ENCODE assay signal across 1 cellular context in genomic region chr15:81087694-81088093, GRCh38.
TF ChIP-seq lines count a peak whose summit lies in the region.

No MANE protein-coding gene starts in this region.

TF ChIP-seq in GM12878, 131 proteins besides CTCF, POLR2A, EP300 and RAD21 (continued from another document):
- TF ChIP-seq STAT1 (conservative IDR thresholded peaks at IDR 0.05) (no peak), KAT2A (conservative IDR thresholded peaks at IDR 0.05; ENCODE audit: control insufficient read depth, low read depth, low read length) (no peak), HDAC2 (IDR thresholded peaks at IDR 0.05) (no peak), FOXM1 (IDR thresholded peaks at IDR 0.05; ENCODE audit: low read depth, low read length) (no peak), RAD51 (IDR thresholded peaks at IDR 0.05) (no peak), FOS (IDR thresholded peaks at IDR 0.05; ENCODE audit: borderline replicate concordance, extremely low read depth, insufficient read length) (no peak), MEF2A (IDR thresholded peaks at IDR 0.05; ENCODE audit: insufficient read depth, low read depth, low read length) (no peak), IRF5 (IDR thresholded peaks at IDR 0.05; ENCODE audit: borderline replicate concordance) (no peak), POLR2AphosphoS5 (IDR thresholded peaks at IDR 0.05; ENCODE audit: low read length) (no peak), JUND (IDR thresholded peaks at IDR 0.05; ENCODE audit: low read depth, low read length) (no peak), ZNF24 (IDR thresholded peaks at IDR 0.05) (no peak)
